ENCODE assay signal across 24 cellular contexts in the genomic region with DNA sequence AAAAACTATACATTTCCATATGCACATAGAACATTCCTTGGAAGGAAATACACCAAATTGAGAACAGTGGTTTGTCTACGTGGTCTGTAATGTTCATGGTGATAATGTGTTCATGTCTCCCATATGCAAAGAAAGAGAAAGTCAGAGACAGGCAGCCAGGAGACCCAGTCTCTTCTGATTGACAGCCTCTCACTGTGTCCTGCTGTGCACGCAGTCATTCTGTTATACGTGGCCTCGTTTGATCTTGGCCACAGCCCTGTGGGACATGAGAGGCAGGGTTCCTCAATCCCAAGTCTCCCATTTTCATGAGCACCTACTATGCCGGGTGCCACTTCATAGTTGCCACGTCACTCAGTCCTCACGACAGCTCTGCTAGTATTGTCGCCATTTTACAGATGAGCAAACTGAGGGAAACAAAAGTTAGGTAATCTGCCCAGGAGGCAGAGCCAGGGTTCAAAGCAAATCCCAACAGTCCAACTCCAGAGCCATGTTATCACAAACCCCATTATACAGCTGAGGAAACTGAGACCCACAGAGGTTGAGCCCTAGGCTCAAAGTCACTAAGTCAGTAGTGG. TPM values are rescaled to one million over a fixed set of nuclear protein-coding genes. Genes with fewer than 3 reads are reported as not detected.
DNase-seq lines count a peak whose midpoint lies in the region; ATAC-seq, FAIRE-seq and TF ChIP-seq lines count a peak whose summit lies in the region.
"Had no signal": no experiment of that assay in that cellular context is flagged by ENCODE, and none has a peak within 500 bp of the region (broad histone marks: within the 10 kb centered on the region; RNA-seq: fewer than 3 reads in every experiment).

No MANE protein-coding gene starts in this region.

- TF ChIP-seq POLR2A in HepG2 (IDR thresholded peaks at IDR 0.05; ENCODE audit: insufficient read depth in 1 of 2, low read depth in 2 of 2, low read length in 2 of 2) = no peak
- TF ChIP-seq POLR2A in right lobe of liver (IDR thresholded peaks at IDR 0.05) = no peak
- no peak for TF ChIP-seq POLR2A in K562 (conservative IDR thresholded peaks at IDR 0.05)

- POLR2A ChIA-PET in HepG2 (lab: Yijun Ruan, JAX) = no interaction called here
- POLR2A ChIA-PET in K562 (lab: Yijun Ruan, JAX) = interaction anchor here (2.0 kb wide), 1 partner anchor 10 kb away, joined by 6 read pairs; no protein-coding TSS in a partner anchor

- H3K9ac ChIP-seq in HepG2 (ENCODE audit: insufficient read depth, low read depth, low read length) (no peak overlapping the region), K562 (ENCODE audit: insufficient read depth in 1 of 2, low read depth in 2 of 2, low read length in 2 of 2) (no peak overlapping the region; a peak in 1 of 4 replicates)
- H3K9ac ChIP-seq: BLaER1 treated with 17β-estradiol and CSF1 and Interleukin-3, amounts not matched to agents 10 nM and 100 nM; GM23248 had no signal

- no peaks in the 10 kb centered on the region for H3K9me3 ChIP-seq in HepG2 (ENCODE audit: low read length)
- H3K9me3 ChIP-seq in right lobe of liver = no peaks in the 10 kb centered on the region
- H3K9me3 ChIP-seq in K562 (replicated peaks; ENCODE audit: control insufficient read depth, insufficient read depth, low read depth, low read length) = no peaks in the 10 kb centered on the region
- H3K9me3 ChIP-seq: A549; BE2C; BLaER1 treated with 17β-estradiol and CSF1 and Interleukin-3, amounts not matched to agents 10 nM and 100 nM had no signal

- no peaks in the 10 kb centered on the region for H3K79me2 ChIP-seq in HepG2 (ENCODE audit: insufficient read depth, low read length)
- H3K79me2 ChIP-seq in K562 (ENCODE audit: control insufficient read depth, insufficient read depth, low read length) = no peaks in the 10 kb centered on the region

- peaks cover 0 to 11% of the 10 kb centered on the region in 2 experiments; a peak in 4 of 5 replicates for H3K27me3 ChIP-seq in HepG2 (ENCODE audit: control insufficient read depth in 1 of 2, insufficient read depth in 2 of 2, low read length in 2 of 2)
- no peaks in the 10 kb centered on the region for H3K27me3 ChIP-seq in right lobe of liver
- peaks cover 35 to 52% of the 10 kb centered on the region in 2 experiments for H3K27me3 ChIP-seq in K562 (ENCODE audit: control insufficient read depth in 2 of 2, insufficient read depth in 2 of 2, low read length in 2 of 2)
- H3K27me3 ChIP-seq: BE2C had no signal

- CTCF ChIA-PET in HepG2 (lab: Yijun Ruan, JAX; ENCODE audit: low intra/inter-chr PET ratio, low total read pairs) (no interaction called here), K562 (lab: Yijun Ruan, JAX; ENCODE audit: low intra/inter-chr PET ratio) (no interaction called here)

- no peak overlapping the region for H2AFZ ChIP-seq in HepG2 (ENCODE audit: low read length)
- H2AFZ ChIP-seq in K562 (ENCODE audit: low read depth, low read length) = no peak overlapping the region
- H2AFZ ChIP-seq: GM23248 had no signal

- H3K27ac ChIP-seq in HepG2 (ENCODE audit: extremely low read length, insufficient read depth, low read length) = no peak overlapping the region
- no peak overlapping the region for H3K27ac ChIP-seq in right lobe of liver
- no peak overlapping the region for H3K27ac ChIP-seq in K562 (ENCODE audit: extremely low read depth, low read depth, low read length)
- H3K27ac ChIP-seq: A549; BLaER1 treated with 17β-estradiol and CSF1 and Interleukin-3, amounts not matched to agents 10 nM and 100 nM; GM23248 had no signal

- peaks cover 23% of the 10 kb centered on the region for H3K4me1 ChIP-seq in HepG2 (ENCODE audit: insufficient read depth, low read length)
- no peaks in the 10 kb centered on the region for H3K4me1 ChIP-seq in right lobe of liver
- H3K4me1 ChIP-seq in K562 (replicated peaks in 1 of 2; ENCODE audit: control insufficient read depth in 2 of 2, insufficient read depth in 2 of 2, low read length in 2 of 2) = peaks cover 0 to 6% of the 10 kb centered on the region in 2 experiments; a peak in 2 of 5 replicates
- H3K4me1 ChIP-seq: A549, BE2C had no signal

- no peaks in the 10 kb centered on the region for H3K36me3 ChIP-seq in HepG2 (replicated peaks in 1 of 2; ENCODE audit: control insufficient read depth in 1 of 2, insufficient read depth in 2 of 2, low read length in 2 of 2)
- no peaks in the 10 kb centered on the region for H3K36me3 ChIP-seq in right lobe of liver
- no peaks in the 10 kb centered on the region for H3K36me3 ChIP-seq in K562 (ENCODE audit: control insufficient read depth, insufficient read depth, low read length)
- H3K36me3 ChIP-seq: BE2C; BLaER1 treated with 17β-estradiol and CSF1 and Interleukin-3, amounts not matched to agents 10 nM and 100 nM had no signal

- intact Hi-C loops in HepG2 (cut with micrococcal nuclease; ENCODE audit: unreplicated experiment) = no loop called here
- intact Hi-C loops in right lobe of liver (cut with DNase I) = loop anchor here in 1 of 2 donors (5.0 kb wide), 1 partner anchor 313 kb away; no protein-coding TSS in a partner anchor
- intact Hi-C loops in K562 (cut with micrococcal nuclease) = no loop called here
- intact Hi-C loops in left ventricle myocardium superior (cut with micrococcal nuclease) = loop anchor here (10.0 kb wide), 1 partner anchor 316 kb away; no protein-coding TSS in a partner anchor

- ATAC-seq in HepG2 = no peak
- ATAC-seq in right lobe of liver = no peak
- ATAC-seq in K562 = no peak
- ATAC-seq in left ventricle myocardium superior = no peak
- ATAC-seq: A549, HCT116 had no signal

- TF ChIP-seq EP300 in HepG2 (IDR thresholded peaks at IDR 0.05; ENCODE audit: low read depth in 2 of 2, low read length in 2 of 2) (no peak), HepG2 (CRISPR knock-in tag; IDR thresholded peaks at IDR 0.05; ENCODE audit: borderline replicate concordance) (no peak), K562 (IDR thresholded peaks at IDR 0.05; ENCODE audit: low read length) (no peak)

- no peaks in the 10 kb centered on the region for H3K9me1 ChIP-seq in K562 (ENCODE audit: control insufficient read depth, insufficient read depth, low read length)

- no peak for TF ChIP-seq RAD21 in HepG2 (CRISPR knock-in tag; IDR thresholded peaks at IDR 0.05)
- TF ChIP-seq RAD21 in K562 (CRISPR knock-in tag; conservative IDR thresholded peaks at IDR 0.05 in 1 of 2, IDR thresholded peaks at IDR 0.05 in 1 of 2) = no peak

- H3K4me3 ChIP-seq in HepG2 (replicated peaks in 1 of 3; ENCODE audit: insufficient read depth in 1 of 3, low read depth in 2 of 3, low read length in 3 of 3) (no peak overlapping the region), right lobe of liver (no peak overlapping the region), K562 (no peak overlapping the region)
- H3K4me3 ChIP-seq: A549; BLaER1 treated with 17β-estradiol and CSF1 and Interleukin-3, amounts not matched to agents 10 nM and 100 nM; GM23248 had no signal

- H4K20me1 ChIP-seq in HepG2 (ENCODE audit: insufficient read depth, low read length) (no peaks in the 10 kb centered on the region), K562 (replicated peaks; ENCODE audit: control insufficient read depth, insufficient read depth, low read length) (peaks cover 8% of the 10 kb centered on the region; the same call in 1 of the 2 replicates)
- H4K20me1 ChIP-seq: BLaER1 treated with 17β-estradiol and CSF1 and Interleukin-3, amounts not matched to agents 10 nM and 100 nM had no signal

- no TSS peak for BruUV-seq in HepG2 (replicated peaks; lab: Mats Ljungman, UMichigan)
- BruUV-seq in K562 (replicated peaks; lab: Mats Ljungman, UMichigan) = no TSS peak

- TF ChIP-seq CTCF in HepG2 (CRISPR knock-in tag; IDR thresholded peaks at IDR 0.05) (no peak), right lobe of liver (IDR thresholded peaks at IDR 0.05) (no peak), K562 (IDR thresholded peaks at IDR 0.05 in 2 of 3, conservative IDR thresholded peaks at IDR 0.05 in 1 of 3; ENCODE audit: insufficient read depth in 2 of 3, low read depth in 1 of 3, low read length in 3 of 3) (no peak)

- FAIRE-seq in HepG2 (lab: Jason Lieb, UNC) (no peak), K562 (lab: Jason Lieb, UNC) (no peak)
- FAIRE-seq: A549, D721Med, GM12891 had no signal

- no peak for DNase-seq in HepG2 (ENCODE audit: low spot score)
- no peak for DNase-seq in right lobe of liver
- DNase-seq in K562 (ENCODE audit: extremely low read depth in 1 of 4, low spot score in 3 of 4) = no peak
- DNase-seq in mesenteric fat pad (ENCODE audit: low spot score) = peak; percentile 22
- no peak for DNase-seq in NCI-H187 (lab: John Stamatoyannopoulos, UW)
- no peak for DNase-seq in left ventricle myocardium superior
- DNase-seq in T-helper 1 cell = no peak
- DNase-seq: 8988T; ACHN; AML-193; BE2C; CD4-positive, alpha-beta T cell; CD8-positive, alpha-beta memory T cell; DMS 273 treated with DMSO at 0.1 percent for 48 hours; DMS79; EL; GDM1; GM23248; H9 had no signal

- no peak overlapping the region for H3K4me2 ChIP-seq in HepG2 (ENCODE audit: low read depth, low read length)
- no peak overlapping the region for H3K4me2 ChIP-seq in K562 (ENCODE audit: insufficient read depth, low read length)
- H3K4me2 ChIP-seq: A549 had no signal

- 60% methylated on average over 8 of the region's 8 CpGs for whole genome bisulfite sequencing in HepG2 (ENCODE audit: low lambda C conversion rate)
- 84% methylated on average over 8 of the region's 8 CpGs for WGBS in right lobe of liver (ENCODE audit: insufficient coverage, low coverage, low lambda C conversion rate, missing lambda C conversion rate)
- whole genome bisulfite sequencing in K562 (ENCODE audit: insufficient coverage, low coverage, missing lambda C conversion rate) = 1% methylated on average over 8 of the region's 8 CpGs

- in situ Hi-C loops in HepG2 (cut with HindIII; ENCODE audit: extremely low pct_ligation_motif_present, low pct_unique_long_range_greater_than_20kb) = loop anchor here (10.0 kb wide), 1 partner anchor 176 kb away; no protein-coding TSS in a partner anchor
- in situ Hi-C loops in K562 (cut with MboI) = loop anchor here (10.0 kb wide), 2 partner anchors 316 to 426 kb away; no protein-coding TSS in a partner anchor

RNA-seq across cellular contexts. Expression of a gene that starts 7.9 kb away (rescaled TPM):
- total RNA-seq in HepG2 (2016; rRNA removed; fragmentation: Illumina TruSeq; extraction: Trizol) (not detected in 2 replicates), right lobe of liver (10 to 100 TPM in 1 of 6 experiments, 1 to 10 TPM in 5; 3.3 to 19.7 (median 6.3) TPM), K562 (2014; rRNA removed) (0.29 and 0.45 TPM in 2 replicates), K562 (2014; rRNA removed; fragmentation: Illumina TruSeq; extraction: Trizol) (0.41 and 0.47 TPM in 2 replicates), K562 (2015; rRNA removed; fragmentation: Illumina TruSeq; extraction: Trizol) (0.18 and 0.34 TPM in 2 replicates), K562 (2021) (0.47 and 0.53 TPM in 2 replicates), mesenteric fat pad (9.7 TPM), left ventricle myocardium superior (5.4 TPM)
- 0.35 and 0.71 TPM in 2 replicates for total RNA-seq in HepG2 (2016; cell fraction: cytosol; rRNA removed; fragmentation: Illumina TruSeq; extraction: Trizol; ENCODE audit: low read depth)
- total RNA-seq in HepG2 (2016; cell fraction: insoluble cytoplasmic fraction; rRNA removed; fragmentation: Illumina TruSeq; extraction: Trizol) = not detected in 2 replicates
- 0.28 TPM in 1 of 2 replicates, not detected in the other for total RNA-seq in HepG2 (2016; cell fraction: membrane; rRNA removed; fragmentation: Illumina TruSeq; extraction: Trizol)
- not detected in 2 replicates for total RNA-seq in HepG2 (2016; cell fraction: nucleus; rRNA removed; fragmentation: Illumina TruSeq; extraction: Trizol)
- polyA plus RNA-seq in HepG2 (2011; rRNA removed) (0.13 and 0.48 TPM in 2 replicates), K562 (2011; rRNA removed) (0.15 and 0.71 TPM in 2 replicates), K562 (2014; fragmentation: Illumina TruSeq; extraction: Trizol) (0.24 and 0.61 TPM in 2 replicates), K562 (2014; fragmentation: Nextera tagmentation; extraction: Ambion mirVana) (under 1 TPM; 0.34 to 0.36 TPM), K562 (2014; rRNA removed) (0.43 and 1.2 TPM in 2 replicates)
- 0.13 and 0.15 TPM in 2 replicates for polyA plus RNA-seq in HepG2 (2011; cell fraction: cytosol; rRNA removed)
- polyA plus RNA-seq in HepG2 (2011; cell fraction: nucleus; rRNA removed) = 0.45 and 0.98 TPM in 2 replicates
- 0.08 and 0.12 TPM in 2 replicates for polyA plus RNA-seq in HepG2 (2012)
- 0.34 and 0.35 TPM in 2 replicates for polyA plus RNA-seq in HepG2 (2016; cell fraction: cytosol; fragmentation: Illumina TruSeq; extraction: Trizol; ENCODE audit: low read depth)
- polyA plus RNA-seq in HepG2 (2016; cell fraction: insoluble cytoplasmic fraction; fragmentation: Illumina TruSeq; extraction: Trizol; ENCODE audit: low read depth) = not detected in 2 replicates
- polyA plus RNA-seq in HepG2 (2016; cell fraction: membrane; fragmentation: Illumina TruSeq; extraction: Trizol; ENCODE audit: low read depth) = not detected in 2 replicates
- not detected in 2 replicates for polyA plus RNA-seq in HepG2 (2016; cell fraction: nucleus; fragmentation: Illumina TruSeq; extraction: Trizol; ENCODE audit: insufficient read depth, low read depth)
- polyA minus RNA-seq in HepG2 (2011; rRNA and poly(A)+ RNA removed; ENCODE audit: low replicate concordance) = 0.12 and 0.14 TPM in 2 replicates
- not detected in 2 replicates for polyA minus RNA-seq in HepG2 (2011; cell fraction: cytosol; rRNA and poly(A)+ RNA removed)
- polyA minus RNA-seq in HepG2 (2011; cell fraction: nucleus; rRNA and poly(A)+ RNA removed) = 0.52 and 0.62 TPM in 2 replicates
- total RNA-seq in K562 (2011; cell fraction: chromatin; rRNA removed; ENCODE audit: low replicate concordance) = 0.32 and 1.6 TPM in 2 replicates
- 0.50 and 0.66 TPM in 2 replicates for total RNA-seq in K562 (2011; cell fraction: nucleolus; rRNA removed)
- 0.22 and 0.84 TPM in 2 replicates for total RNA-seq in K562 (2011; cell fraction: nucleoplasm; rRNA removed)
- polyA plus RNA-seq in K562 (2011; cell fraction: cytosol; rRNA removed) = 0.12 and 1.1 TPM in 2 replicates
- polyA plus RNA-seq in K562 (2011; cell fraction: nucleus; rRNA removed) = 0.67 and 3.2 TPM in 2 replicates
- 0.42 and 0.94 TPM in 2 replicates for polyA plus RNA-seq in K562 (2012)
- polyA minus RNA-seq in K562 (2011; rRNA and poly(A)+ RNA removed) = 0.42 TPM in 1 of 2 replicates, not detected in the other
- polyA minus RNA-seq in K562 (2011; cell fraction: cytosol; rRNA and poly(A)+ RNA removed) = 0.95 TPM in 1 of 2 replicates, not detected in the other
- 0.44 and 0.54 TPM in 2 replicates for polyA minus RNA-seq in K562 (2011; cell fraction: nucleus; rRNA and poly(A)+ RNA removed)
- total RNA-seq: GM23248 had no signal
